Comparison of ENCODE assay signal across 8 cellular contexts in genomic region chr15:80072285-80072684, GRCh38. TPM values are rescaled to one million over a fixed set of nuclear protein-coding genes. Genes with fewer than 3 reads are reported as not detected.
DNase-seq lines count a peak whose midpoint lies in the region; ATAC-seq, FAIRE-seq and TF ChIP-seq lines count a peak whose summit lies in the region.

No MANE protein-coding gene starts in this region.

- CTCF ChIA-PET in PC-3 (lab: Charles Lee): interaction anchor here (0.6 kb wide), 1 partner anchor 20 kb away, joined by 4 read pairs; no protein-coding TSS in a partner anchor

- TF ChIP-seq POLR2A in H54 (IDR thresholded peaks at IDR 0.05; ENCODE audit: low read depth, low read length): no peak

- peaks cover 94% of the 10 kb centered on the region for H3K79me2 ChIP-seq in PC-3 (ENCODE audit: low read length)

- no peak overlapping the region for H2AFZ ChIP-seq in PC-3 (ENCODE audit: low read length)

- H3K27me3 ChIP-seq in PC-3 (ENCODE audit: low read length): no peaks in the 10 kb centered on the region

- H3K4me3 Mint-ChIP-seq in stimulated activated effector memory CD8-positive, alpha-beta T cell treated with anti-CD3 and anti-CD28 coated beads, Interleukin-12 subunit alpha, Interleukin-12 subunit beta, amount 100 ng/mL, for 72 hours: peak overlapping the region; percentile 65

- no peaks in the 10 kb centered on the region for H4K20me1 ChIP-seq in PC-3 (ENCODE audit: low read length)

- no peaks in the 10 kb centered on the region for H3K36me3 ChIP-seq in PC-3 (ENCODE audit: low read depth, low read length)

- no peaks in the 10 kb centered on the region for H3K9me2 ChIP-seq in PC-3 (replicated peaks; ENCODE audit: low read length)

- peak; percentile 62 for DNase-seq in GM04504 (ENCODE audit: low read depth)
- DNase-seq in H54 (ENCODE audit: insufficient read length, low spot score): no peak
- DNase-seq in Kasumi-1 (lab: John Stamatoyannopoulos, UW): peak; percentile 99
- peak; percentile 92 for DNase-seq in PC-3
- DNase-seq in central memory CD4-positive, alpha-beta T cell: peak; percentile 60
- DNase-seq in stimulated activated effector memory CD8-positive, alpha-beta T cell treated with anti-CD3 and anti-CD28 coated beads, Interleukin-12 subunit alpha, Interleukin-12 subunit beta, amount 100 ng/mL, for 72 hours (ENCODE audit: low spot score in 2 of 2): no peak

- H3K27ac ChIP-seq in PC-3 (ENCODE audit: low read length): no peak overlapping the region

- peak overlapping the region; percentile 86 for H3K4me2 ChIP-seq in PC-3 (ENCODE audit: low read length)

- FAIRE-seq in H54 (lab: Jason Lieb, UNC) (peak; percentile 55), islet of Langerhans (lab: Jason Lieb, UNC) (peak; percentile 99)

- H3K9ac ChIP-seq in PC-3 (ENCODE audit: low read length): peak overlapping the region; percentile 60; the same call in 1 of the 2 replicates

- peak; percentile 94 for ATAC-seq in PC-3
- peak; percentile 85 for ATAC-seq in stimulated activated effector memory CD8-positive, alpha-beta T cell treated with anti-CD3 and anti-CD28 coated beads, Interleukin-12 subunit alpha, Interleukin-12 subunit beta, amount 100 ng/mL, for 72 hours
- ATAC-seq in HG02970 (IDR thresholded peaks at IDR 0.05; ENCODE audit: low FRiP score, unreplicated experiment): no peak

- H3K9me3 Mint-ChIP-seq in stimulated activated effector memory CD8-positive, alpha-beta T cell treated with anti-CD3 and anti-CD28 coated beads, Interleukin-12 subunit alpha, Interleukin-12 subunit beta, amount 100 ng/mL, for 72 hours: no peaks in the 10 kb centered on the region

- H3K4me1 ChIP-seq in PC-3 (ENCODE audit: insufficient read depth, low read length): peaks cover 32% of the 10 kb centered on the region

- H3F3A ChIP-seq in PC-3 (ENCODE audit: low read length, unreplicated experiment): no peaks in the 10 kb centered on the region

- no peaks in the 10 kb centered on the region for H3K36me3 Mint-ChIP-seq in stimulated activated effector memory CD8-positive, alpha-beta T cell treated with anti-CD3 and anti-CD28 coated beads, Interleukin-12 subunit alpha, Interleukin-12 subunit beta, amount 100 ng/mL, for 72 hours

- BruUV-seq in PC-3 (replicated peaks; lab: Mats Ljungman, UMichigan): no TSS peak

- H3K27ac Mint-ChIP-seq in stimulated activated effector memory CD8-positive, alpha-beta T cell treated with anti-CD3 and anti-CD28 coated beads, Interleukin-12 subunit alpha, Interleukin-12 subunit beta, amount 100 ng/mL, for 72 hours: no peak overlapping the region

- H3K4me1 Mint-ChIP-seq in stimulated activated effector memory CD8-positive, alpha-beta T cell treated with anti-CD3 and anti-CD28 coated beads, Interleukin-12 subunit alpha, Interleukin-12 subunit beta, amount 100 ng/mL, for 72 hours: peaks cover 27% of the 10 kb centered on the region

- POLR2A ChIA-PET in PC-3 (lab: Charles Lee; ENCODE audit: unreplicated experiment): no interaction called here

- H3K9me3 ChIP-seq in PC-3 (ENCODE audit: low read length): no peaks in the 10 kb centered on the region

- peak overlapping the region; percentile 78 for H3K4me3 ChIP-seq in PC-3 (ENCODE audit: low read length)

- no peak for TF ChIP-seq CTCF in PC-3 (conservative IDR thresholded peaks at IDR 0.05; ENCODE audit: low read depth, low read length)

- intact Hi-C loops in PC-3 (cut with micrococcal nuclease): loop anchor here (5.0 kb wide), 3 partner anchors 35 to 100 kb away; partner anchors contain the start of gene FAH

RNA-seq across cellular contexts. Expression of gene ZFAND6, which starts 12.8 kb away (rescaled TPM):
- total RNA-seq in PC-3 (2014; rRNA removed): 50.2 and 96.6 TPM in 2 replicates

Comparison
In these comparisons a context has a peak if more than half of its experiments do, and no peak if none do; other contexts are left out.
1. DNase-seq: peak in GM04504 (single experiment), Kasumi-1 (2 of 2), PC-3 (single experiment) and central memory CD4-positive, alpha-beta T cell (single experiment); none in H54 (single experiment) and stimulated activated effector memory CD8-positive, alpha-beta T cell treated with anti-CD3 and anti-CD28 coated beads, Interleukin-12 subunit alpha, Interleukin-12 subunit beta, amount 100 ng/mL, for 72 hours (0 of 2).